10 cellular contexts compared by ENCODE assay signal in the genomic region with DNA sequence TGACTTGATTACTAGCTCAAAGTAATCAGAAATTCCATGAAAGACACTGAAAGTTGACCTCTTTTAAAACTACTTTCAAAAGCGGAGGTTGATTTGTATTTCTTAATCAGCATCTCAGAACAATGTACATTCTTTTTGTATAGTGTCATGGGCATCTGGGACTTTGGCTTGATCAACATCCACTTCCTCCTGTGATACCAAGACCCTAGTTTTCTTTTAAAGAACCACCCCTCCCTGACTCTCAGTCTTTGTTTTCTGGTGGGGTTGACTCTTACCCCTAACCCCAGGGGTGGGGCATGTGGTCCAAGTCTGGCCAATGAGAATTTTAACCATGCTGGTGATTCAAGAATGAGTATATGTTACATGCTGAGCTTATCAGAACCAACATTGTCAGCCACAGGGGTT. TPM values are rescaled to one million over a fixed set of nuclear protein-coding genes. Genes with fewer than 3 reads are reported as not detected.
DNase-seq lines count a peak whose midpoint lies in the region; ATAC-seq and TF ChIP-seq lines count a peak whose summit lies in the region.
"Had no signal": no experiment of that assay in that cellular context is flagged by ENCODE, and none has a peak within 500 bp of the region (broad histone marks: within the 10 kb centered on the region; RNA-seq: fewer than 3 reads in every experiment).

No MANE protein-coding gene starts in this region.

- H4K20me1 ChIP-seq in GM23338 (replicated peaks; ENCODE audit: insufficient read depth), result no peaks in the 10 kb centered on the region

- peaks cover 17% of the 10 kb centered on the region; the same call in 1 of the 2 replicates for H3K9me2 ChIP-seq in GM23338 (ENCODE audit: insufficient read depth)

- no peaks in the 10 kb centered on the region for H3K9me3 Mint-ChIP-seq in GM23338
- H3K9me3 Mint-ChIP-seq: effector memory CD8-positive, alpha-beta T cell had no signal

- H3K4me1 Mint-ChIP-seq in GM23338, result peaks cover 4% of the 10 kb centered on the region; the same call in 2 of the 3 replicates

- no peaks in the 10 kb centered on the region for H3K4me1 ChIP-seq in GM23338 (ENCODE audit: insufficient read depth)

- no peak overlapping the region for H3K27ac ChIP-seq in GM23338 (ENCODE audit: low read depth)
- H3K27ac ChIP-seq: SK-N-MC had no signal

- no peak for TF ChIP-seq CTCF in GM23338 (conservative IDR thresholded peaks at IDR 0.05; ENCODE audit: low read depth in 2 of 2)
- no peak for TF ChIP-seq CTCF in fibroblast of pulmonary artery (IDR thresholded peaks at IDR 0.05; ENCODE audit: low read length, missing control alignments)

- in situ Hi-C loops in SK-MEL-5 (cut with HindIII; ENCODE audit: low pct_unique_long_range_greater_than_20kb, low sequenced_read_pairs), result no loop called here

- no peak overlapping the region for H2AFZ ChIP-seq in GM23338

- no peaks in the 10 kb centered on the region for H3K79me2 ChIP-seq in GM23338 (replicated peaks; ENCODE audit: insufficient read depth)

- 0 out of 2 replicates have a peak overlapping the region, but pooled peaks have one; percentile 43 for H3K27ac Mint-ChIP-seq in GM23338
- H3K27ac Mint-ChIP-seq: effector memory CD8-positive, alpha-beta T cell had no signal

- H3K27me3 Mint-ChIP-seq in GM23338 (ENCODE audit: insufficient read depth, low read depth, poor library complexity), result no peaks in the 10 kb centered on the region

- H3K4me3 ChIP-seq in GM23338 (no peak overlapping the region), fibroblast of pulmonary artery (replicated peaks; ENCODE audit: low read depth, low read length) (no peak overlapping the region)
- H3K4me3 ChIP-seq: SK-N-MC had no signal

- ATAC-seq in GM23338 (no peak), GM21529 (IDR thresholded peaks at IDR 0.05; ENCODE audit: unreplicated experiment) (no peak), GM21717 (IDR thresholded peaks at IDR 0.05; ENCODE audit: unreplicated experiment) (no peak)
- ATAC-seq: effector memory CD8-positive, alpha-beta T cell had no signal

- H3K36me3 Mint-ChIP-seq in GM23338 (ENCODE audit: low read depth), result no peaks in the 10 kb centered on the region

- DNase-seq in GM23338 (ENCODE audit: low spot score) (no peak), SK-MEL-5 (ENCODE audit: low read depth, low spot score) (peak; percentile 72), fibroblast of pulmonary artery (ENCODE audit: low read depth) (peak; percentile 98), pulmonary artery endothelial cell (ENCODE audit: low read depth, low spot score) (peak; percentile 98), NCI-H2196 (lab: John Stamatoyannopoulos, UW; ENCODE audit: unreplicated experiment) (no peak), GM19238 (ENCODE audit: insufficient read length, low spot score) (no peak)
- DNase-seq: effector memory CD8-positive, alpha-beta T cell had no signal

- H3K27me3 ChIP-seq in GM23338 (ENCODE audit: insufficient read depth), result no peaks in the 10 kb centered on the region

- H3F3A ChIP-seq in GM23338 (replicated peaks; ENCODE audit: low read depth), result no peaks in the 10 kb centered on the region

- H3K4me2 ChIP-seq in GM23338, result no peak overlapping the region

- no peak overlapping the region for H3K4me3 Mint-ChIP-seq in GM23338
- H3K4me3 Mint-ChIP-seq: effector memory CD8-positive, alpha-beta T cell had no signal

- H3K36me3 ChIP-seq in GM23338 (ENCODE audit: insufficient read depth), result no peaks in the 10 kb centered on the region

TF ChIP-seq in GM23338, 12 proteins besides CTCF, POLR2A, EP300 and RAD21 (continues in another document):
- TF ChIP-seq NANOG (IDR thresholded peaks at IDR 0.05; ENCODE audit: borderline replicate concordance) (no peak), POLR2AphosphoS5 (IDR thresholded peaks at IDR 0.05; ENCODE audit: low read depth) (no peak), STAT1 (IDR thresholded peaks at IDR 0.05; ENCODE audit: unreplicated experiment) (no peak), ZNF114 (CRISPR knock-in tag; IDR thresholded peaks at IDR 0.05) (no peak), EZH2phosphoT487 (IDR thresholded peaks at IDR 0.05; ENCODE audit: unreplicated experiment) (no peak)
- TF ChIP-seq, protein P1, sequence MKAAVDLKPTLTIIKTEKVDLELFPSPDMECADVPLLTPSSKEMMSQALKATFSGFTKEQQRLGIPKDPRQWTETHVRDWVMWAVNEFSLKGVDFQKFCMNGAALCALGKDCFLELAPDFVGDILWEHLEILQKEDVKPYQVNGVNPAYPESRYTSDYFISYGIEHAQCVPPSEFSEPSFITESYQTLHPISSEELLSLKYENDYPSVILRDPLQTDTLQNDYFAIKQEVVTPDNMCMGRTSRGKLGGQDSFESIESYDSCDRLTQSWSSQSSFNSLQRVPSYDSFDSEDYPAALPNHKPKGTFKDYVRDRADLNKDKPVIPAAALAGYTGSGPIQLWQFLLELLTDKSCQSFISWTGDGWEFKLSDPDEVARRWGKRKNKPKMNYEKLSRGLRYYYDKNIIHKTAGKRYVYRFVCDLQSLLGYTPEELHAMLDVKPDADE (IDR thresholded peaks at IDR 0.05), result no peak
- TF ChIP-seq, protein P2, sequence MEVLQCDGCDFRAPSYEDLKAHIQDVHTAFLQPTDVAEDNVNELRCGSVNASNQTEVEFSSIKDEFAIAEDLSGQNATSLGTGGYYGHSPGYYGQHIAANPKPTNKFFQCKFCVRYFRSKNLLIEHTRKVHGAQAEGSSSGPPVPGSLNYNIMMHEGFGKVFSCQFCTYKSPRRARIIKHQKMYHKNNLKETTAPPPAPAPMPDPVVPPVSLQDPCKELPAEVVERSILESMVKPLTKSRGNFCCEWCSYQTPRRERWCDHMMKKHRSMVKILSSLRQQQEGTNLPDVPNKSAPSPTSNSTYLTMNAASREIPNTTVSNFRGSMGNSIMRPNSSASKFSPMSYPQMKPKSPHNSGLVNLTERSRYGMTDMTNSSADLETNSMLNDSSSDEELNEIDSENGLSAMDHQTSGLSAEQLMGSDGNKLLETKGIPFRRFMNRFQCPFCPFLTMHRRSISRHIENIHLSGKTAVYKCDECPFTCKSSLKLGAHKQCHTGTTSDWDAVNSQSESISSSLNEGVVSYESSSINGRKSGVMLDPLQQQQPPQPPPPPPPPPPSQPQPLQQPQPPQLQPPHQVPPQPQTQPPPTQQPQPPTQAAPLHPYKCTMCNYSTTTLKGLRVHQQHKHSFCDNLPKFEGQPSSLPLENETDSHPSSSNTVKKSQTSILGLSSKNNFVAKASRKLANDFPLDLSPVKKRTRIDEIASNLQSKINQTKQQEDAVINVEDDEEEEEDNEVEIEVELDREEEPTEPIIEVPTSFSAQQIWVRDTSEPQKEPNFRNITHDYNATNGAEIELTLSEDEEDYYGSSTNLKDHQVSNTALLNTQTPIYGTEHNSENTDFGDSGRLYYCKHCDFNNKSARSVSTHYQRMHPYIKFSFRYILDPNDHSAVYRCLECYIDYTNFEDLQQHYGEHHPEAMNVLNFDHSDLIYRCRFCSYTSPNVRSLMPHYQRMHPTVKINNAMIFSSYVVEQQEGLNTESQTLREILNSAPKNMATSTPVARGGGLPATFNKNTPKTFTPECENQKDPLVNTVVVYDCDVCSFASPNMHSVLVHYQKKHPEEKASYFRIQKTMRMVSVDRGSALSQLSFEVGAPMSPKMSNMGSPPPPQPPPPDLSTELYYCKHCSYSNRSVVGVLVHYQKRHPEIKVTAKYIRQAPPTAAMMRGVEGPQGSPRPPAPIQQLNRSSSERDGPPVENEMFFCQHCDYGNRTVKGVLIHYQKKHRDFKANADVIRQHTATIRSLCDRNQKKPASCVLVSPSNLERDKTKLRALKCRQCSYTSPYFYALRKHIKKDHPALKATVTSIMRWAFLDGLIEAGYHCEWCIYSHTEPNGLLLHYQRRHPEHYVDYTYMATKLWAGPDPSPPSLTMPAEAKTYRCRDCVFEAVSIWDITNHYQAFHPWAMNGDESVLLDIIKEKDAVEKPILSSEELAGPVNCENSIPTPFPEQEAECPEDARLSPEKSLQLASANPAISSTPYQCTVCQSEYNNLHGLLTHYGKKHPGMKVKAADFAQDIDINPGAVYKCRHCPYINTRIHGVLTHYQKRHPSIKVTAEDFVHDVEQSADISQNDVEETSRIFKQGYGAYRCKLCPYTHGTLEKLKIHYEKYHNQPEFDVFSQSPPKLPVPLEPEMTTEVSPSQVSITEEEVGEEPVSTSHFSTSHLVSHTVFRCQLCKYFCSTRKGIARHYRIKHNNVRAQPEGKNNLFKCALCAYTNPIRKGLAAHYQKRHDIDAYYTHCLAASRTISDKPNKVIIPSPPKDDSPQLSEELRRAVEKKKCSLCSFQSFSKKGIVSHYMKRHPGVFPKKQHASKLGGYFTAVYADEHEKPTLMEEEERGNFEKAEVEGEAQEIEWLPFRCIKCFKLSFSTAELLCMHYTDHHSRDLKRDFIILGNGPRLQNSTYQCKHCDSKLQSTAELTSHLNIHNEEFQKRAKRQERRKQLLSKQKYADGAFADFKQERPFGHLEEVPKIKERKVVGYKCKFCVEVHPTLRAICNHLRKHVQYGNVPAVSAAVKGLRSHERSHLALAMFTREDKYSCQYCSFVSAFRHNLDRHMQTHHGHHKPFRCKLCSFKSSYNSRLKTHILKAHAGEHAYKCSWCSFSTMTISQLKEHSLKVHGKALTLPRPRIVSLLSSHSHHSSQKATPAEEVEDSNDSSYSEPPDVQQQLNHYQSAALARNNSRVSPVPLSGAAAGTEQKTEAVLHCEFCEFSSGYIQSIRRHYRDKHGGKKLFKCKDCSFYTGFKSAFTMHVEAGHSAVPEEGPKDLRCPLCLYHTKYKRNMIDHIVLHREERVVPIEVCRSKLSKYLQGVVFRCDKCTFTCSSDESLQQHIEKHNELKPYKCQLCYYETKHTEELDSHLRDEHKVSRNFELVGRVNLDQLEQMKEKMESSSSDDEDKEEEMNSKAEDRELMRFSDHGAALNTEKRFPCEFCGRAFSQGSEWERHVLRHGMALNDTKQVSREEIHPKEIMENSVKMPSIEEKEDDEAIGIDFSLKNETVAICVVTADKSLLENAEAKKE (CRISPR knock-in tag; IDR thresholded peaks at IDR 0.05), result no peak

RNA-seq across cellular contexts. Expression of a gene that starts 21.7 kb away (rescaled TPM):
- total RNA-seq in GM23338 (2014; rRNA removed; shearing (Covaris generic)), result 62.4 and 62.9 TPM in 2 replicates
- 19.4 and 21.5 TPM in 2 replicates for polyA plus RNA-seq in GM23338 (2016; fragmentation: Nextera tagmentation; extraction: Ambion mirVana)
- 46.1 and 47.5 TPM in 2 replicates for total RNA-seq in SK-MEL-5 (2014; rRNA removed; shearing (Covaris generic))
- 46.5 and 70.0 TPM in 2 replicates for polyA plus RNA-seq in SK-MEL-5 (2015; cell fraction: cytosol; rRNA removed)
- 63.0 and 96.7 TPM in 2 replicates for polyA plus RNA-seq in SK-MEL-5 (2015; cell fraction: nucleus; rRNA removed)
- 62.4 and 74.6 TPM in 2 replicates for total RNA-seq in pulmonary artery endothelial cell

Comparison
In these comparisons a context has a peak if more than half of its experiments do, and no peak if none do; other contexts are left out.
1. DNase-seq: peak in SK-MEL-5 (single experiment), fibroblast of pulmonary artery (single experiment) and pulmonary artery endothelial cell (single experiment); none in GM23338 (single experiment), NCI-H2196 (single experiment) and GM19238 (single experiment).